8 cellular contexts compared by ENCODE assay signal in the genomic region with DNA sequence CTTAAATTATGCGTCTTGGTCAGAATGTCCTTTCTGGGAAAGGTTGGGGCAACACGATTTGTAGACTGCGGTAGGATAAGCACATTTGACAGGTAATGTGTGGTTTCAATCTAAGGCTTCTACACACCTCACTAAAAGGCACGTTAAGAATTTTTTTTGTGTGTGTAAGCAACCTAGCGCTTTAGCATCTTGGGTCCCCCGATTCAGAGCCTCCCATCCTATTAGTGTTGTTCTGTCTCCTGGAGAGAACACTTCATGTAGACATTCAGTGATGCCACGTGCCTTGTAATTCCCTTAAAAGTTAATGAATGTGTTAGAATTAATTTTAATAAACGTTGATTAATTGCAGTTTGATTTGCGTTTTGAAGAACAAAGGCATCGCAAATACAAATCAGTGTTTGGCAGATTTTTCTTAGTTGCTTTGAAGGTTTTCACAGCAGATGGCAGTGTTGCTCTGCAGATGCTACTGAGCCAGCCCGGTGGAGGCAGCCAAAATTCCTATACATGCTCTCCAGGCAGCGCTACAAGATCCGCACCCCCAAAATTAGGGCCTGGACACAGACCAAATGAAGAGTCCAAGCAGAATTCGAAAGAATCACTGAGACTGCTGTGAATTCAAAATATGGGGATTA.
DNase-seq lines count a peak whose midpoint lies in the region; ATAC-seq and TF ChIP-seq lines count a peak whose summit lies in the region.

No MANE protein-coding gene starts in this region.

- DNase-seq in activated CD8-positive, alpha-beta T cell treated with anti-CD3 and anti-CD28 coated beads for 36 hours: peak; percentile 22
- no peak for DNase-seq in activated CD8-positive, alpha-beta T cell treated with anti-CD3 and anti-CD28 coated beads, Interleukin-2, amount 10 ng/mL, durations not matched to agents 7 days and 5 days
- peak; percentile 64 for DNase-seq in SK-MEL-5 (ENCODE audit: low read depth, low spot score)
- peak; percentile 41 for DNase-seq in fibroblast of the aortic adventitia (ENCODE audit: low read depth)
- DNase-seq in trophoblast cell: peak; percentile 3 to 67
- no peak for DNase-seq in activated CD8-positive, alpha-beta memory T cell treated with anti-CD3 and anti-CD28 coated beads, Interleukin-2, amount 10 ng/mL, durations not matched to agents 7 days and 5 days
- DNase-seq in central memory CD4-positive, alpha-beta T cell: no peak

- H3K79me1 ChIP-seq in trophoblast cell (ENCODE audit: low read length): no peaks in the 10 kb centered on the region

- in situ Hi-C loops in SK-MEL-5 (cut with HindIII; ENCODE audit: low pct_unique_long_range_greater_than_20kb, low sequenced_read_pairs): no loop called here

- no peak overlapping the region for H2BK12ac ChIP-seq in trophoblast cell (ENCODE audit: low read length)

- H3K9ac ChIP-seq in KMS-11 (no peak overlapping the region), trophoblast cell (ENCODE audit: low read length) (no peak overlapping the region)

- H4K20me1 ChIP-seq in KMS-11 (ENCODE audit: insufficient read depth): no peaks in the 10 kb centered on the region

- H3K27ac ChIP-seq in KMS-11: no peak overlapping the region
- no peak overlapping the region for H3K27ac ChIP-seq in trophoblast cell (ENCODE audit: low read depth, low read length)

- no peak overlapping the region for H3K18ac ChIP-seq in trophoblast cell (ENCODE audit: low read length)

- no peak overlapping the region for H2BK5ac ChIP-seq in trophoblast cell (ENCODE audit: low read depth, low read length, poor library complexity)

- no peak overlapping the region for H3K23ac ChIP-seq in trophoblast cell (ENCODE audit: low read length)

- no peak overlapping the region for H4K12ac ChIP-seq in trophoblast cell (ENCODE audit: low read depth, low read length)

- H3K36me3 ChIP-seq in KMS-11 (ENCODE audit: insufficient read depth) (no peaks in the 10 kb centered on the region), trophoblast cell (ENCODE audit: control insufficient read depth in 1 of 2, insufficient read depth in 2 of 2, low read length in 2 of 2) (no peaks in the 10 kb centered on the region)

- H3K4me2 ChIP-seq in KMS-11 (no peak overlapping the region), trophoblast cell (ENCODE audit: low read length) (no peak overlapping the region)

- no peak overlapping the region for H4K8ac ChIP-seq in trophoblast cell (ENCODE audit: low read depth, low read length)

- H3K4me3 ChIP-seq in KMS-11 (IDR thresholded peaks at IDR 0.05; ENCODE audit: insufficient read depth, low read depth, low read length): no peak overlapping the region
- no peak overlapping the region for H3K4me3 ChIP-seq in fibroblast of the aortic adventitia (ENCODE audit: low read depth, low read length)
- no peak overlapping the region for H3K4me3 ChIP-seq in trophoblast cell (ENCODE audit: low read depth, low read length)

- no peak overlapping the region for H4K91ac ChIP-seq in trophoblast cell (ENCODE audit: low read depth, low read length)

- H3K27me3 Mint-ChIP-seq in activated CD8-positive, alpha-beta T cell treated with anti-CD3 and anti-CD28 coated beads for 36 hours: peaks cover 2% of the 10 kb centered on the region
- no peaks in the 10 kb centered on the region for H3K27me3 Mint-ChIP-seq in activated CD8-positive, alpha-beta T cell treated with anti-CD3 and anti-CD28 coated beads, Interleukin-2, amount 10 ng/mL, durations not matched to agents 7 days and 5 days (ENCODE audit: low read depth)
- H3K27me3 Mint-ChIP-seq in activated CD8-positive, alpha-beta memory T cell treated with anti-CD3 and anti-CD28 coated beads, Interleukin-2, amount 10 ng/mL, durations not matched to agents 7 days and 5 days: peaks cover 9% of the 10 kb centered on the region

- CTCF ChIA-PET in activated CD8-positive, alpha-beta T cell treated with anti-CD3 and anti-CD28 coated beads for 36 hours (lab: Charles Lee): no interaction called here
- CTCF ChIA-PET in activated CD8-positive, alpha-beta T cell treated with anti-CD3 and anti-CD28 coated beads, Interleukin-2, amount 10 ng/mL, durations not matched to agents 7 days and 5 days (lab: Charles Lee): no interaction called here
- CTCF ChIA-PET in activated CD8-positive, alpha-beta memory T cell treated with anti-CD3 and anti-CD28 coated beads, Interleukin-2, amount 10 ng/mL, durations not matched to agents 7 days and 5 days (lab: Charles Lee): no interaction called here

- H3K9me3 Mint-ChIP-seq in activated CD8-positive, alpha-beta T cell treated with anti-CD3 and anti-CD28 coated beads for 36 hours: no peaks in the 10 kb centered on the region
- no peaks in the 10 kb centered on the region for H3K9me3 Mint-ChIP-seq in activated CD8-positive, alpha-beta T cell treated with anti-CD3 and anti-CD28 coated beads, Interleukin-2, amount 10 ng/mL, durations not matched to agents 7 days and 5 days (ENCODE audit: insufficient read depth)
- no peaks in the 10 kb centered on the region for H3K9me3 Mint-ChIP-seq in activated CD8-positive, alpha-beta memory T cell treated with anti-CD3 and anti-CD28 coated beads, Interleukin-2, amount 10 ng/mL, durations not matched to agents 7 days and 5 days (ENCODE audit: low read depth)

- TF ChIP-seq CTCF in activated CD8-positive, alpha-beta T cell treated with anti-CD3 and anti-CD28 coated beads for 36 hours (IDR thresholded peaks at IDR 0.05): peak; percentile 0
- TF ChIP-seq CTCF in KMS-11 (conservative IDR thresholded peaks at IDR 0.05; ENCODE audit: low read depth, low read length) (peak; percentile 78), fibroblast of the aortic adventitia (IDR thresholded peaks at IDR 0.05; ENCODE audit: insufficient read depth, low read length) (peak; percentile 46)

- H3K9me3 ChIP-seq in trophoblast cell (ENCODE audit: insufficient read depth, low read depth, low read length): no peaks in the 10 kb centered on the region

- POLR2A ChIA-PET in activated CD8-positive, alpha-beta T cell treated with anti-CD3 and anti-CD28 coated beads for 36 hours (lab: Charles Lee): no interaction called here
- POLR2A ChIA-PET in activated CD8-positive, alpha-beta T cell treated with anti-CD3 and anti-CD28 coated beads, Interleukin-2, amount 10 ng/mL, durations not matched to agents 7 days and 5 days (lab: Charles Lee): no interaction called here

- no peak overlapping the region for H3K27ac Mint-ChIP-seq in activated CD8-positive, alpha-beta T cell treated with anti-CD3 and anti-CD28 coated beads for 36 hours
- H3K27ac Mint-ChIP-seq in activated CD8-positive, alpha-beta T cell treated with anti-CD3 and anti-CD28 coated beads, Interleukin-2, amount 10 ng/mL, durations not matched to agents 7 days and 5 days: no peak overlapping the region
- no peak overlapping the region for H3K27ac Mint-ChIP-seq in activated CD8-positive, alpha-beta memory T cell treated with anti-CD3 and anti-CD28 coated beads, Interleukin-2, amount 10 ng/mL, durations not matched to agents 7 days and 5 days

- no peak overlapping the region for H2BK120ac ChIP-seq in trophoblast cell (ENCODE audit: insufficient read depth, low read length, poor library complexity)

- peaks cover 53% of the 10 kb centered on the region for H3K4me1 ChIP-seq in KMS-11 (ENCODE audit: low read depth, poor library complexity, severe bottlenecking)
- peaks cover 0 to 2% of the 10 kb centered on the region in 2 experiments for H3K4me1 ChIP-seq in trophoblast cell (ENCODE audit: control insufficient read depth in 1 of 2, insufficient read depth in 2 of 2, low read length in 2 of 2)

- no peak for ATAC-seq in activated CD8-positive, alpha-beta T cell treated with anti-CD3 and anti-CD28 coated beads for 36 hours
- no peak for ATAC-seq in activated CD8-positive, alpha-beta T cell treated with anti-CD3 and anti-CD28 coated beads, Interleukin-2, amount 10 ng/mL, durations not matched to agents 7 days and 5 days
- ATAC-seq in activated CD8-positive, alpha-beta memory T cell treated with anti-CD3 and anti-CD28 coated beads, Interleukin-2, amount 10 ng/mL, durations not matched to agents 7 days and 5 days: no peak

- H3K4me3 Mint-ChIP-seq in activated CD8-positive, alpha-beta T cell treated with anti-CD3 and anti-CD28 coated beads for 36 hours: no peak overlapping the region
- no peak overlapping the region for H3K4me3 Mint-ChIP-seq in activated CD8-positive, alpha-beta T cell treated with anti-CD3 and anti-CD28 coated beads, Interleukin-2, amount 10 ng/mL, durations not matched to agents 7 days and 5 days
- H3K4me3 Mint-ChIP-seq in activated CD8-positive, alpha-beta memory T cell treated with anti-CD3 and anti-CD28 coated beads, Interleukin-2, amount 10 ng/mL, durations not matched to agents 7 days and 5 days: no peak overlapping the region

- H3K4ac ChIP-seq in trophoblast cell (ENCODE audit: low read depth, low read length): no peak overlapping the region

- no peak overlapping the region for H2AK5ac ChIP-seq in trophoblast cell (ENCODE audit: low read length)

- H3K36me3 Mint-ChIP-seq in activated CD8-positive, alpha-beta T cell treated with anti-CD3 and anti-CD28 coated beads for 36 hours (ENCODE audit: low read depth): no peaks in the 10 kb centered on the region
- H3K36me3 Mint-ChIP-seq in activated CD8-positive, alpha-beta T cell treated with anti-CD3 and anti-CD28 coated beads, Interleukin-2, amount 10 ng/mL, durations not matched to agents 7 days and 5 days (ENCODE audit: low read depth): no peaks in the 10 kb centered on the region
- H3K36me3 Mint-ChIP-seq in activated CD8-positive, alpha-beta memory T cell treated with anti-CD3 and anti-CD28 coated beads, Interleukin-2, amount 10 ng/mL, durations not matched to agents 7 days and 5 days: no peaks in the 10 kb centered on the region

- no CpG with 5 or more reads among the region's 14 CpGs for WGBS in trophoblast cell (ENCODE audit: extremely low coverage, insufficient coverage, insufficient read length)

- H3K27me3 ChIP-seq in KMS-11 (ENCODE audit: insufficient read depth, low read depth) (no peaks in the 10 kb centered on the region), trophoblast cell (ENCODE audit: insufficient read depth, low read length) (no peaks in the 10 kb centered on the region)

- H2AFZ ChIP-seq in KMS-11 (ENCODE audit: low read depth) (no peak overlapping the region), trophoblast cell (ENCODE audit: insufficient read depth, low read length, poor library complexity) (no peak overlapping the region)

- H3K4me1 Mint-ChIP-seq in activated CD8-positive, alpha-beta T cell treated with anti-CD3 and anti-CD28 coated beads for 36 hours (ENCODE audit: low read depth): no peaks in the 10 kb centered on the region
- H3K4me1 Mint-ChIP-seq in activated CD8-positive, alpha-beta T cell treated with anti-CD3 and anti-CD28 coated beads, Interleukin-2, amount 10 ng/mL, durations not matched to agents 7 days and 5 days (ENCODE audit: low read depth): no peaks in the 10 kb centered on the region
- H3K4me1 Mint-ChIP-seq in activated CD8-positive, alpha-beta memory T cell treated with anti-CD3 and anti-CD28 coated beads, Interleukin-2, amount 10 ng/mL, durations not matched to agents 7 days and 5 days: no peaks in the 10 kb centered on the region

- H3K79me2 ChIP-seq in KMS-11 (ENCODE audit: insufficient read depth, low read depth): no peaks in the 10 kb centered on the region
- no peaks in the 10 kb centered on the region for H3K79me2 ChIP-seq in trophoblast cell (ENCODE audit: control insufficient read depth, insufficient read depth, low read length, poor library complexity)

- H3K14ac ChIP-seq in trophoblast cell (ENCODE audit: low read length): no peak overlapping the region

- intact Hi-C loops in activated CD8-positive, alpha-beta T cell treated with anti-CD3 and anti-CD28 coated beads for 36 hours (cut with micrococcal nuclease): no loop called here

Comparison
In these comparisons a context has a peak if more than half of its experiments do, and no peak if none do; other contexts are left out.
1. DNase-seq: peak in activated CD8-positive, alpha-beta T cell treated with anti-CD3 and anti-CD28 coated beads for 36 hours (single experiment), SK-MEL-5 (single experiment), fibroblast of the aortic adventitia (single experiment) and trophoblast cell (2 of 2); none in activated CD8-positive, alpha-beta T cell treated with anti-CD3 and anti-CD28 coated beads, Interleukin-2, amount 10 ng/mL, durations not matched to agents 7 days and 5 days (single experiment), activated CD8-positive, alpha-beta memory T cell treated with anti-CD3 and anti-CD28 coated beads, Interleukin-2, amount 10 ng/mL, durations not matched to agents 7 days and 5 days (single experiment) and central memory CD4-positive, alpha-beta T cell (single experiment).
2. CTCF ChIP-seq: peak in every context shown above with its lines; median percentile 78 in KMS-11; 46 in fibroblast of the aortic adventitia; 0 in activated CD8-positive, alpha-beta T cell treated with anti-CD3 and anti-CD28 coated beads for 36 hours.